9 cellular contexts compared by ENCODE assay signal in genomic region chr19:40512473-40513344, GRCh38. TPM values are rescaled to one million over a fixed set of nuclear protein-coding genes. Genes with fewer than 3 reads are reported as not detected.
DNase-seq lines count a peak whose midpoint lies in the region; ATAC-seq, FAIRE-seq and TF ChIP-seq lines count a peak whose summit lies in the region.
"Had no signal": no experiment of that assay in that cellular context is flagged by ENCODE, and none has a peak within 500 bp of the region (broad histone marks: within the 10 kb centered on the region; RNA-seq: fewer than 3 reads in every experiment).

No MANE protein-coding gene starts in this region.

- no peaks in the 10 kb centered on the region for H3K36me3 Mint-ChIP-seq in activated CD8-positive, alpha-beta T cell treated with anti-CD3 and anti-CD28 coated beads, Interleukin-2, amount 10 ng/mL, durations not matched to agents 7 days and 5 days (ENCODE audit: low read depth)
- no peaks in the 10 kb centered on the region for H3K36me3 Mint-ChIP-seq in activated CD8-positive, alpha-beta T cell treated with anti-CD3 and anti-CD28 coated beads for 36 hours (ENCODE audit: low read depth)
- no peaks in the 10 kb centered on the region for H3K36me3 Mint-ChIP-seq in activated naive CD8-positive, alpha-beta T cell treated with anti-CD3 and anti-CD28 coated beads, Interleukin-2, amount 10 ng/mL, durations not matched to agents 7 days and 5 days
- peaks cover 0 to 4% of the 10 kb centered on the region in 2 donors for H3K36me3 Mint-ChIP-seq in stimulated activated naive B cell treated with anti-CD40 and anti-IgM and Interleukin-4, amounts not matched to agents 10 μg/mL and 1 μg/mL and 100 μg/mL, for 72 hours

- CTCF ChIA-PET in activated CD8-positive, alpha-beta T cell treated with anti-CD3 and anti-CD28 coated beads, Interleukin-2, amount 10 ng/mL, durations not matched to agents 7 days and 5 days (lab: Charles Lee), result interaction anchor here (0.9 to 1.5 kb wide), 3 partner anchors 37 to 207 kb away, joined by 3 to 5 read pairs (median 3); no protein-coding TSS in a partner anchor
- CTCF ChIA-PET in activated CD8-positive, alpha-beta T cell treated with anti-CD3 and anti-CD28 coated beads for 36 hours (lab: Charles Lee), result interaction anchor here (0.9 to 1.6 kb wide), 2 partner anchors 11 to 88 kb away, joined by 3 to 4 read pairs; no protein-coding TSS in a partner anchor

- H3K9me3 Mint-ChIP-seq in activated CD8-positive, alpha-beta T cell treated with anti-CD3 and anti-CD28 coated beads, Interleukin-2, amount 10 ng/mL, durations not matched to agents 7 days and 5 days (ENCODE audit: insufficient read depth), result no peaks in the 10 kb centered on the region
- H3K9me3 Mint-ChIP-seq in activated CD8-positive, alpha-beta T cell treated with anti-CD3 and anti-CD28 coated beads for 36 hours, result no peaks in the 10 kb centered on the region
- no peaks in the 10 kb centered on the region for H3K9me3 Mint-ChIP-seq in activated naive CD8-positive, alpha-beta T cell treated with anti-CD3 and anti-CD28 coated beads, Interleukin-2, amount 10 ng/mL, durations not matched to agents 7 days and 5 days
- H3K9me3 Mint-ChIP-seq in stimulated activated naive B cell treated with anti-CD40 and anti-IgM and Interleukin-4, amounts not matched to agents 10 μg/mL and 1 μg/mL and 100 μg/mL, for 72 hours, result no peaks in the 10 kb centered on the region

- H3K27ac Mint-ChIP-seq in activated CD8-positive, alpha-beta T cell treated with anti-CD3 and anti-CD28 coated beads, Interleukin-2, amount 10 ng/mL, durations not matched to agents 7 days and 5 days, result no peak overlapping the region
- H3K27ac Mint-ChIP-seq in activated CD8-positive, alpha-beta T cell treated with anti-CD3 and anti-CD28 coated beads for 36 hours, result no peak overlapping the region
- no peak overlapping the region for H3K27ac Mint-ChIP-seq in activated naive CD8-positive, alpha-beta T cell treated with anti-CD3 and anti-CD28 coated beads, Interleukin-2, amount 10 ng/mL, durations not matched to agents 7 days and 5 days
- H3K27ac Mint-ChIP-seq in stimulated activated naive B cell treated with anti-CD40 and anti-IgM and Interleukin-4, amounts not matched to agents 10 μg/mL and 1 μg/mL and 100 μg/mL, for 72 hours, result no peak overlapping the region

- no peak overlapping the region for H3K4me3 Mint-ChIP-seq in activated CD8-positive, alpha-beta T cell treated with anti-CD3 and anti-CD28 coated beads, Interleukin-2, amount 10 ng/mL, durations not matched to agents 7 days and 5 days
- no peak overlapping the region for H3K4me3 Mint-ChIP-seq in activated CD8-positive, alpha-beta T cell treated with anti-CD3 and anti-CD28 coated beads for 36 hours
- H3K4me3 Mint-ChIP-seq in activated naive CD8-positive, alpha-beta T cell treated with anti-CD3 and anti-CD28 coated beads, Interleukin-2, amount 10 ng/mL, durations not matched to agents 7 days and 5 days, result no peak overlapping the region
- peak overlapping the region; percentile 18 to 52 for H3K4me3 Mint-ChIP-seq in stimulated activated naive B cell treated with anti-CD40 and anti-IgM and Interleukin-4, amounts not matched to agents 10 μg/mL and 1 μg/mL and 100 μg/mL, for 72 hours

- peak; percentile 55 for ATAC-seq in activated CD8-positive, alpha-beta T cell treated with anti-CD3 and anti-CD28 coated beads, Interleukin-2, amount 10 ng/mL, durations not matched to agents 7 days and 5 days
- ATAC-seq in activated CD8-positive, alpha-beta T cell treated with anti-CD3 and anti-CD28 coated beads for 36 hours, result no peak
- peak; percentile 30 for ATAC-seq in activated naive CD8-positive, alpha-beta T cell treated with anti-CD3 and anti-CD28 coated beads, Interleukin-2, amount 10 ng/mL, durations not matched to agents 7 days and 5 days (ENCODE audit: low read depth)
- ATAC-seq in stimulated activated naive B cell treated with anti-CD40 and anti-IgM and Interleukin-4, amounts not matched to agents 10 μg/mL and 1 μg/mL and 100 μg/mL, for 72 hours (replicated peaks), result peak in 1 of 2 donors; percentile 14
- no peak for ATAC-seq in GM21576 (IDR thresholded peaks at IDR 0.05; ENCODE audit: unreplicated experiment)
- ATAC-seq in HG02852 (IDR thresholded peaks at IDR 0.05; ENCODE audit: unreplicated experiment), result no peak

- H3K4me3 ChIP-seq in iPS-15b (ENCODE audit: low read depth, low read length), result peak overlapping the region; percentile 43
- H3K4me3 ChIP-seq: BLaER1 treated with 17β-estradiol and CSF1 and Interleukin-3, amounts not matched to agents 10 nM and 100 nM had no signal

- no peak for TF ChIP-seq CTCF in activated CD8-positive, alpha-beta T cell treated with anti-CD3 and anti-CD28 coated beads for 36 hours (IDR thresholded peaks at IDR 0.05)

- H3K4me1 ChIP-seq in iPS-15b (ENCODE audit: control insufficient read depth, insufficient read depth, low read length), result no peaks in the 10 kb centered on the region
- H3K4me1 ChIP-seq: BLaER1 treated with 17β-estradiol and CSF1 and Interleukin-3, amounts not matched to agents 10 nM and 100 nM had no signal

- no peaks in the 10 kb centered on the region for H3K36me3 ChIP-seq in iPS-15b (ENCODE audit: control insufficient read depth, insufficient read depth, low read length)
- H3K36me3 ChIP-seq: BLaER1 treated with 17β-estradiol and CSF1 and Interleukin-3, amounts not matched to agents 10 nM and 100 nM had no signal

- peaks cover 45% of the 10 kb centered on the region for H3K27me3 Mint-ChIP-seq in activated CD8-positive, alpha-beta T cell treated with anti-CD3 and anti-CD28 coated beads, Interleukin-2, amount 10 ng/mL, durations not matched to agents 7 days and 5 days (ENCODE audit: low read depth)
- H3K27me3 Mint-ChIP-seq in activated CD8-positive, alpha-beta T cell treated with anti-CD3 and anti-CD28 coated beads for 36 hours, result peaks cover 45% of the 10 kb centered on the region
- H3K27me3 Mint-ChIP-seq in activated naive CD8-positive, alpha-beta T cell treated with anti-CD3 and anti-CD28 coated beads, Interleukin-2, amount 10 ng/mL, durations not matched to agents 7 days and 5 days, result peaks cover 47% of the 10 kb centered on the region
- peaks cover 55 to 57% of the 10 kb centered on the region in 2 donors for H3K27me3 Mint-ChIP-seq in stimulated activated naive B cell treated with anti-CD40 and anti-IgM and Interleukin-4, amounts not matched to agents 10 μg/mL and 1 μg/mL and 100 μg/mL, for 72 hours

- POLR2A ChIA-PET in activated CD8-positive, alpha-beta T cell treated with anti-CD3 and anti-CD28 coated beads, Interleukin-2, amount 10 ng/mL, durations not matched to agents 7 days and 5 days (lab: Charles Lee), result no interaction called here
- POLR2A ChIA-PET in activated CD8-positive, alpha-beta T cell treated with anti-CD3 and anti-CD28 coated beads for 36 hours (lab: Charles Lee), result no interaction called here
- POLR2A ChIA-PET in activated naive CD8-positive, alpha-beta T cell treated with anti-CD3 and anti-CD28 coated beads, Interleukin-2, amount 10 ng/mL, durations not matched to agents 7 days and 5 days (lab: Charles Lee), result no interaction called here

- DNase-seq in activated CD8-positive, alpha-beta T cell treated with anti-CD3 and anti-CD28 coated beads, Interleukin-2, amount 10 ng/mL, durations not matched to agents 7 days and 5 days, result no peak
- DNase-seq in activated CD8-positive, alpha-beta T cell treated with anti-CD3 and anti-CD28 coated beads for 36 hours, result no peak
- peak; percentile 39 for DNase-seq in activated naive CD8-positive, alpha-beta T cell treated with anti-CD3 and anti-CD28 coated beads, Interleukin-2, amount 10 ng/mL, durations not matched to agents 7 days and 5 days
- DNase-seq in stimulated activated naive B cell treated with anti-CD40 and anti-IgM and Interleukin-4, amounts not matched to agents 10 μg/mL and 1 μg/mL and 100 μg/mL, for 72 hours, result no peak
- no peak for DNase-seq in HTR-8/SVneo (ENCODE audit: insufficient read length, low spot score)

- intact Hi-C loops in activated CD8-positive, alpha-beta T cell treated with anti-CD3 and anti-CD28 coated beads for 36 hours (cut with micrococcal nuclease), result no loop called here

- H3K9me3 ChIP-seq in iPS-15b (ENCODE audit: control insufficient read depth, insufficient read depth, low read length), result no peaks in the 10 kb centered on the region

- H3K27me3 ChIP-seq in iPS-15b (ENCODE audit: control insufficient read depth, insufficient read depth, low read length), result peaks cover 72% of the 10 kb centered on the region
- H3K27me3 ChIP-seq: BLaER1 treated with 17β-estradiol and CSF1 and Interleukin-3, amounts not matched to agents 10 nM and 100 nM had no signal

- peaks cover 2% of the 10 kb centered on the region for H3K4me1 Mint-ChIP-seq in activated CD8-positive, alpha-beta T cell treated with anti-CD3 and anti-CD28 coated beads, Interleukin-2, amount 10 ng/mL, durations not matched to agents 7 days and 5 days (ENCODE audit: low read depth)
- peaks cover 8% of the 10 kb centered on the region for H3K4me1 Mint-ChIP-seq in activated CD8-positive, alpha-beta T cell treated with anti-CD3 and anti-CD28 coated beads for 36 hours (ENCODE audit: low read depth)
- peaks cover 2% of the 10 kb centered on the region for H3K4me1 Mint-ChIP-seq in activated naive CD8-positive, alpha-beta T cell treated with anti-CD3 and anti-CD28 coated beads, Interleukin-2, amount 10 ng/mL, durations not matched to agents 7 days and 5 days
- peaks cover 7% of the 10 kb centered on the region in 2 donors for H3K4me1 Mint-ChIP-seq in stimulated activated naive B cell treated with anti-CD40 and anti-IgM and Interleukin-4, amounts not matched to agents 10 μg/mL and 1 μg/mL and 100 μg/mL, for 72 hours

- no peak for FAIRE-seq in HTR-8/SVneo (lab: Jason Lieb, UNC)

- no peak overlapping the region for H3K9ac ChIP-seq in iPS-15b (ENCODE audit: low read depth, low read length)
- H3K9ac ChIP-seq: BLaER1 treated with 17β-estradiol and CSF1 and Interleukin-3, amounts not matched to agents 10 nM and 100 nM had no signal

RNA-seq across cellular contexts. Expression of gene SPTBN4, which starts 45.9 kb away (rescaled TPM):
- total RNA-seq in activated CD8-positive, alpha-beta T cell treated with anti-CD3 and anti-CD28 coated beads, Interleukin-2, amount 10 ng/mL, durations not matched to agents 7 days and 5 days, result under 1 TPM in 1 of 2 experiments, not detected in 1; 0.47 TPM
- 1 to 10 TPM; 1.3 to 2.3 TPM for total RNA-seq in activated CD8-positive, alpha-beta T cell treated with anti-CD3 and anti-CD28 coated beads for 36 hours
- total RNA-seq in activated naive CD8-positive, alpha-beta T cell treated with anti-CD3 and anti-CD28 coated beads, Interleukin-2, amount 10 ng/mL, durations not matched to agents 7 days and 5 days, result under 1 TPM; 0.39 to 0.40 TPM

RNA-seq across cellular contexts. Expression of gene BLVRB, which starts 47.2 kb away (rescaled TPM):
- total RNA-seq in activated CD8-positive, alpha-beta T cell treated with anti-CD3 and anti-CD28 coated beads, Interleukin-2, amount 10 ng/mL, durations not matched to agents 7 days and 5 days, result 10 to 100 TPM; 15.1 to 16.5 TPM
- 10 to 100 TPM; 21.2 to 21.7 TPM for total RNA-seq in activated CD8-positive, alpha-beta T cell treated with anti-CD3 and anti-CD28 coated beads for 36 hours
- total RNA-seq in activated naive CD8-positive, alpha-beta T cell treated with anti-CD3 and anti-CD28 coated beads, Interleukin-2, amount 10 ng/mL, durations not matched to agents 7 days and 5 days, result 10 to 100 TPM; 20.4 to 21.5 TPM

Comparison
In these comparisons a context has a peak if more than half of its experiments do, and no peak if none do; other contexts are left out.
1. ATAC-seq: peak in activated CD8-positive, alpha-beta T cell treated with anti-CD3 and anti-CD28 coated beads, Interleukin-2, amount 10 ng/mL, durations not matched to agents 7 days and 5 days (single experiment) and activated naive CD8-positive, alpha-beta T cell treated with anti-CD3 and anti-CD28 coated beads, Interleukin-2, amount 10 ng/mL, durations not matched to agents 7 days and 5 days (single experiment); none in activated CD8-positive, alpha-beta T cell treated with anti-CD3 and anti-CD28 coated beads for 36 hours (single experiment), GM21576 (single experiment) and HG02852 (single experiment).
2. H3K4me3 Mint-ChIP-seq: peak in stimulated activated naive B cell treated with anti-CD40 and anti-IgM and Interleukin-4, amounts not matched to agents 10 μg/mL and 1 μg/mL and 100 μg/mL, for 72 hours (2 of 2); none in activated CD8-positive, alpha-beta T cell treated with anti-CD3 and anti-CD28 coated beads, Interleukin-2, amount 10 ng/mL, durations not matched to agents 7 days and 5 days (single experiment), activated CD8-positive, alpha-beta T cell treated with anti-CD3 and anti-CD28 coated beads for 36 hours (single experiment) and activated naive CD8-positive, alpha-beta T cell treated with anti-CD3 and anti-CD28 coated beads, Interleukin-2, amount 10 ng/mL, durations not matched to agents 7 days and 5 days (single experiment).